ENCODE assay signal across 8 cellular contexts in the genomic region with DNA sequence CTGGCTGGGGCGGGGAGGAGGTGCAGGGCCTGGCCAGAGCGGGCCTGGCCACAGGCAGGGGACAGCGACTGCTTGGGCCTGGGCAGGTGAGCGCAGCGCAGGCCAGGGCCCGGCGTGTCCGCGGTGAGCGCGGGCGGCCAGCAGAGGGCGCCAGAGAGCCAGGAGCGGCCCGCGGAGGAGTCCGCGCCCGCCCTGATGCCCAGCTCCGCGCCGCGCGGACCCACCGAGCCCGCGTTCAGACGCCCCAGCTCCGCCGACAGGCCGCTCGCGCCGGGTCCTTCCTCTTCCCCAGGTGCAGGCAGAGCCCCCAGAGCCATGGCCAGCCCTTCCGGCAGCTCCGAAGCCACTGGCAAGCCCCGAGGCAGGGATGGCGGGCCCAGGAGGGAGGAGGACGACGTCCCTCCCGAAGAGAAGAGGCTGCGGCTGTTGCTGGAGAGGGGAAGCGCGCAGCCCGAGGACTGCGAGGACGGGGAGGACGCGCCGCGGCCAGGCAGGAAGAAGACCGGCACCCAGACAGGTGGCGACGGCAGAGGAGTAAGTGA.
DNase-seq lines count a peak whose midpoint lies in the region; FAIRE-seq lines count a peak whose summit lies in the region.
"Not testable (repeated sequence)": the region's sequence is repeated elsewhere in the genome, so short reads cannot be mapped to it uniquely, and the experiment has no call there.

No MANE protein-coding gene starts in this region.

- DNase-seq in DMS53 treated with DMSO at 0.1 percent for 48 hours (lab: John Stamatoyannopoulos, UW; ENCODE audit: unreplicated experiment) (peak; percentile 18), KG1 (lab: John Stamatoyannopoulos, UW) (peak; percentile 8), RCC 7860 (ENCODE audit: low spot score) (peak; percentile 4), activated T-cell treated with anti-CD3 and anti-CD28 coated beads for 1 hour (ENCODE audit: low read depth) (peak; percentile 58), dermis microvascular lymphatic vessel endothelial cell (ENCODE audit: low read depth in 2 of 2) (peak; percentile 6 to 47), iris pigment epithelial cell (ENCODE audit: low read depth) (peak; percentile 27), retina (peak; percentile 92), substantia nigra (lab: John Stamatoyannopoulos, UW) (peak in 29 of 49 donors; percentile 0 to 55 (median 17))

- H3K27ac ChIP-seq in substantia nigra (ENCODE audit: low read depth, low read length, poor library complexity, severe bottlenecking): not testable (repeated sequence)

- FAIRE-seq in RCC 7860 (lab: Jason Lieb, UNC): not testable (repeated sequence)

Comparison
In these comparisons a context has a peak if more than half of its experiments do, and no peak if none do; other contexts are left out.
1. DNase-seq: peak in every context shown above with its lines; median percentile 92 in retina; 58 in activated T-cell treated with anti-CD3 and anti-CD28 coated beads for 1 hour; 27 in iris pigment epithelial cell; 26 in dermis microvascular lymphatic vessel endothelial cell; 18 in DMS53 treated with DMSO at 0.1 percent for 48 hours; 17 in substantia nigra; 8 in KG1; 4 in RCC 7860.